In genomic region chr1:228434674-228435073, GRCh38 we compare ENCODE assay signal across 1 cellular context.
A peak's percentile ranks its signal among the peaks of the same experiment; 100 is the strongest.
TF ChIP-seq lines count a peak whose summit lies in the region.

No MANE protein-coding gene starts in this region.

TF ChIP-seq in K562, 482 proteins besides CTCF, POLR2A, EP300 and RAD21:
- TF ChIP-seq KDM1A (IDR thresholded peaks at IDR 0.05): no peak
- TF ChIP-seq ZNF699 (CRISPR knock-in tag; IDR thresholded peaks at IDR 0.05; ENCODE audit: insufficient replicate concordance): no peak
- peak; percentile 33 for TF ChIP-seq NFYB (IDR thresholded peaks at IDR 0.05; ENCODE audit: extremely low read depth, insufficient read length)
- TF ChIP-seq RBM25 (IDR thresholded peaks at IDR 0.05; ENCODE audit: low read depth, low read length, severe bottlenecking): peak; percentile 3
- TF ChIP-seq RERE (CRISPR knock-in tag; IDR thresholded peaks at IDR 0.05; ENCODE audit: borderline replicate concordance): no peak
- no peak for TF ChIP-seq RCOR1 (IDR thresholded peaks at IDR 0.05; ENCODE audit: borderline replicate concordance in 1 of 2, low read depth in 2 of 2, low read length in 2 of 2)
- TF ChIP-seq TFAP4 (CRISPR knock-in tag; IDR thresholded peaks at IDR 0.05; ENCODE audit: borderline replicate concordance): 0 out of 2 replicates have a peak, but pooled peaks have one; percentile 15
- TF ChIP-seq THRA (IDR thresholded peaks at IDR 0.05): no peak
- no peak for TF ChIP-seq CCAR2 (IDR thresholded peaks at IDR 0.05; ENCODE audit: low read depth, low read length)
- TF ChIP-seq ZBTB1 (CRISPR knock-in tag; IDR thresholded peaks at IDR 0.05; ENCODE audit: borderline replicate concordance, low read depth): no peak
